ENCODE assay signal across 1 cellular context in genomic region chr18:37298816-37299215, GRCh38.
TF ChIP-seq lines count a peak whose summit lies in the region.

No MANE protein-coding gene starts in this region.

TF ChIP-seq in K562, 482 proteins besides CTCF, POLR2A, EP300 and RAD21 (continued from another document):
- TF ChIP-seq ZNF407 (IDR thresholded peaks at IDR 0.05; ENCODE audit: low read depth): no peak
